In genomic region chr2:190847504-190848201, GRCh38 we compare ENCODE assay signal across 17 cellular contexts. TPM values are rescaled to one million over a fixed set of nuclear protein-coding genes. Genes with fewer than 3 reads are reported as not detected.
DNase-seq lines count a peak whose midpoint lies in the region; ATAC-seq and TF ChIP-seq lines count a peak whose summit lies in the region.
"Had no signal": no experiment of that assay in that cellular context is flagged by ENCODE, and none has a peak within 500 bp of the region (broad histone marks: within the 10 kb centered on the region; RNA-seq: fewer than 3 reads in every experiment).

No MANE protein-coding gene starts in this region.

- H3K27ac ChIP-seq in GM23248 (0 out of 2 replicates have a peak overlapping the region, but pooled peaks have one; percentile 16), SK-N-MC (peak overlapping the region; percentile 85), esophagus muscularis mucosa (replicated peaks in 1 of 4) (peak overlapping the region; percentile 29 to 55 (median 48))
- H3K27ac ChIP-seq in CD4-positive, alpha-beta memory T cell (ENCODE audit: low read depth, low read length): no peak overlapping the region
- H3K27ac ChIP-seq: brain microvascular endothelial cell, parathyroid adenoma, SJSA1, stomach, vagina had no signal

- H3K9ac ChIP-seq in GM23248 (no peak overlapping the region), SK-N-MC (ENCODE audit: insufficient read length) (no peak overlapping the region)
- H3K9ac ChIP-seq: parathyroid adenoma had no signal

- peak; percentile 62 for DNase-seq in GM23248
- no peak for DNase-seq in SK-N-MC (ENCODE audit: low read depth, low spot score)
- DNase-seq in esophagus muscularis mucosa (ENCODE audit: extremely low spot score): no peak
- peak; percentile 59 to 75 for DNase-seq in lung microvascular endothelial cell (ENCODE audit: low read depth in 2 of 2)
- no peak for DNase-seq in NOMO-1 treated with dmso at 0.1 percent for 144 hours (lab: John Stamatoyannopoulos, UW; ENCODE audit: unreplicated experiment)
- no peak for DNase-seq in CD4-positive, alpha-beta memory T cell
- no peak for DNase-seq in OCI-M2 (lab: John Stamatoyannopoulos, UW; ENCODE audit: unreplicated experiment)
- DNase-seq: activated gamma-delta T cell; brain microvascular endothelial cell; effector CD8-positive, alpha-beta T cell; NCI-H1092; stimulated activated CD4-positive, alpha-beta T cell treated with anti-CD3 and anti-CD28 coated beads, Interleukin-12 subunit alpha, Interleukin-12 subunit beta, amount 100 ng/mL, for 4 hours; stomach had no signal

- peaks cover 34% of the 10 kb centered on the region for H3F3A ChIP-seq in GM23248 (ENCODE audit: insufficient read depth)

- CTCF ChIA-PET in CD4-positive, alpha-beta memory T cell (lab: Charles Lee; ENCODE audit: partially characterized antibody): no interaction called here

- no peak overlapping the region for H3K27ac Mint-ChIP-seq in CD4-positive, alpha-beta memory T cell

- in situ Hi-C loops in GM23248 (cut with MboI): no loop called here

- H3K9me3 Mint-ChIP-seq in CD4-positive, alpha-beta memory T cell: no peaks in the 10 kb centered on the region

- TF ChIP-seq CTCF in esophagus muscularis mucosa (IDR thresholded peaks at IDR 0.05): no peak

- no peak for TF ChIP-seq EP300 in esophagus muscularis mucosa (IDR thresholded peaks at IDR 0.05)

- H4K20me1 ChIP-seq in GM23248 (ENCODE audit: insufficient read depth): no peaks in the 10 kb centered on the region

- H3K4me1 ChIP-seq in GM23248 (ENCODE audit: insufficient read depth) (peaks cover 57% of the 10 kb centered on the region), esophagus muscularis mucosa (peaks cover 6 to 30% (median 28%) of the 10 kb centered on the region in 4 donors)
- H3K4me1 ChIP-seq in CD4-positive, alpha-beta memory T cell (ENCODE audit: insufficient read depth, low read length): no peaks in the 10 kb centered on the region
- H3K4me1 ChIP-seq: vagina had no signal

- POLR2A ChIA-PET in CD4-positive, alpha-beta memory T cell (lab: Charles Lee; ENCODE audit: partially characterized antibody): interaction anchor here (0.6 kb wide), 1 partner anchor 273 kb away, joined by 3 read pairs; no protein-coding TSS in a partner anchor

- no peak overlapping the region for H3K4me2 ChIP-seq in GM23248 (ENCODE audit: unreplicated experiment)

- H3K36me3 ChIP-seq in GM23248 (ENCODE audit: low read depth): no peaks in the 10 kb centered on the region
- H3K36me3 ChIP-seq in SK-N-MC (ENCODE audit: insufficient read depth, low read length): no peaks in the 10 kb centered on the region
- no peaks in the 10 kb centered on the region for H3K36me3 ChIP-seq in esophagus muscularis mucosa
- no peaks in the 10 kb centered on the region for H3K36me3 ChIP-seq in CD4-positive, alpha-beta memory T cell (ENCODE audit: insufficient read depth, low read length)
- H3K36me3 ChIP-seq: brain microvascular endothelial cell, SJSA1, stomach, vagina had no signal

- H3K9me2 ChIP-seq in GM23248 (ENCODE audit: insufficient read depth): no peaks in the 10 kb centered on the region

- WGBS in GM23248 (ENCODE audit: low coverage in 1 of 2, low lambda C conversion rate in 2 of 2, missing lambda C conversion rate in 2 of 2), 2 experiments: 76 to 80% methylated on average over 4 to 6 of the region's 6 CpGs
- 37% methylated on average over 6 of the region's 6 CpGs for WGBS in esophagus muscularis mucosa

- H3K9me3 ChIP-seq in GM23248 (ENCODE audit: low read depth) (no peaks in the 10 kb centered on the region), SK-N-MC (ENCODE audit: low read depth, low read length) (no peaks in the 10 kb centered on the region), esophagus muscularis mucosa (no peaks in the 10 kb centered on the region)
- H3K9me3 ChIP-seq in CD4-positive, alpha-beta memory T cell (ENCODE audit: control insufficient read depth in 1 of 2, low read length in 2 of 2): no peaks in the 10 kb centered on the region
- H3K9me3 ChIP-seq: SJSA1, stomach, vagina had no signal

- H3K27me3 Mint-ChIP-seq in CD4-positive, alpha-beta memory T cell: no peaks in the 10 kb centered on the region

- intact Hi-C loops in esophagus muscularis mucosa (cut with DNase I): loop anchor here (10.0 kb wide), 1 partner anchor 167 kb away; the partner anchor contains the start of gene STAT1
- intact Hi-C loops in CD4-positive, alpha-beta memory T cell (cut with micrococcal nuclease): no loop called here

- peaks cover 13% of the 10 kb centered on the region; the same call in 1 of the 2 replicates for H3K79me2 ChIP-seq in GM23248 (ENCODE audit: insufficient read depth)
- H3K79me2 ChIP-seq: parathyroid adenoma had no signal

- peaks cover 0 to 2% (median 0%) of the 10 kb centered on the region in 4 donors for H3K4me1 Mint-ChIP-seq in CD4-positive, alpha-beta memory T cell

- no peak overlapping the region for H2AFZ ChIP-seq in GM23248
- H2AFZ ChIP-seq: parathyroid adenoma had no signal

- no peak overlapping the region for H3K4me3 ChIP-seq in GM23248
- peak overlapping the region; percentile 37 for H3K4me3 ChIP-seq in SK-N-MC
- no peak overlapping the region for H3K4me3 ChIP-seq in esophagus muscularis mucosa
- no peak overlapping the region for H3K4me3 ChIP-seq in CD4-positive, alpha-beta memory T cell (ENCODE audit: low read length in 2 of 2)
- H3K4me3 ChIP-seq: SJSA1, stomach, vagina had no signal

- no peaks in the 10 kb centered on the region for H3K36me3 Mint-ChIP-seq in CD4-positive, alpha-beta memory T cell

- H3K27me3 ChIP-seq in GM23248 (replicated peaks; ENCODE audit: insufficient read depth) (no peaks in the 10 kb centered on the region), esophagus muscularis mucosa (no peaks in the 10 kb centered on the region)
- no peaks in the 10 kb centered on the region for H3K27me3 ChIP-seq in CD4-positive, alpha-beta memory T cell (ENCODE audit: insufficient read depth, low read length)
- H3K27me3 ChIP-seq: brain microvascular endothelial cell, SJSA1, stomach, vagina had no signal

- no peak for TF ChIP-seq POLR2A in esophagus muscularis mucosa (IDR thresholded peaks at IDR 0.05; ENCODE audit: low read depth)

- H3K4me3 Mint-ChIP-seq in CD4-positive, alpha-beta memory T cell: no peak overlapping the region

- ATAC-seq in GM19395 (IDR thresholded peaks at IDR 0.05; ENCODE audit: unreplicated experiment): no peak

RNA-seq across cellular contexts. Expression of gene GLS, which starts 33.0 kb away (rescaled TPM):
- total RNA-seq in GM23248 (2014; rRNA removed; shearing (Covaris generic)): 362 and 426 TPM in 2 replicates
- polyA plus RNA-seq in GM23248 (2016; fragmentation: Nextera tagmentation; extraction: Ambion mirVana): 81.0 and 96.0 TPM in 2 replicates
- total RNA-seq in esophagus muscularis mucosa (100 to 1,000 TPM in 1 of 4 donors, 10 to 100 TPM in 3; 93.6 to 125 (median 94.0) TPM), lung microvascular endothelial cell (105 and 231 TPM in 2 replicates)
- 100 to 1,000 TPM; 200 to 208 TPM for total RNA-seq in CD4-positive, alpha-beta memory T cell
- polyA plus RNA-seq in CD4-positive, alpha-beta memory T cell: 10 to 100 TPM; 27.0 to 64.6 TPM

Comparison
In these comparisons a context has a peak if more than half of its experiments do, and no peak if none do; other contexts are left out.
1. DNase-seq: peak in GM23248 (single experiment) and lung microvascular endothelial cell (2 of 2); none in SK-N-MC (single experiment), esophagus muscularis mucosa (single experiment), NOMO-1 treated with dmso at 0.1 percent for 144 hours (single experiment), CD4-positive, alpha-beta memory T cell (0 of 5) and OCI-M2 (single experiment).